7 cellular contexts compared by ENCODE assay signal in the genomic region with DNA sequence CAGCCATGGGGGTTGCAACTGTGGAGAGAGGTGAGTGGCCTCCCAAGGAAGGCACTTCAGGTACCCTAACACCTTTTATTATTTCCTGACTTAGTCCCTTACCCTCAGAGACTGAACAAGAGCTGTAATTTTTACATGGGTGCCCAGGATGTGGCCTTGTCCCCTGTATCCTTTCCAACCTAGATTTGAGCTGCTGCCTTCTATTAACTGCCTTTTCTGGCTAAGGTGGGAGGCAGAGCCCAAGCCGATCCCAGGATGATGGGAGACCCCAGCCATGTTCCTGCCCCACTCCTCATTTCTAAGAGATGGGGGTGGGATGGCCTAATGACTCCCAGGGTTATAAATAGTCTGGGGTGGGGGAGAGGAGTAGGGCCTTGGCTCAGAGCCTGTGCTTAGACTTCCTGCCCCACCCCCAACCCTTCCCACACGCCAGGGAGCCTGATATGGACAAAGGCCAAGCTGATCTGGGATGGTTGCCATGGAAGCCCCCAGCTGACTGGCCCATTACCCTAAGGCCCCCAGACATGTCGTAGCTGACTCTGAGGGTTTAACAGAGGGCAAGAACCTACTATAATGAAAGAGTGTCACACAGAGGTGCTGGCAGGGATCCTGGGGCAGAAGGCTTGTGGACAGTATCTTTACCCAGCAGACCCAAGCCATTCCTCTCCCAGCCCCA. TPM values are rescaled to one million over a fixed set of nuclear protein-coding genes. Genes with fewer than 3 reads are reported as not detected.
DNase-seq lines count a peak whose midpoint lies in the region; ATAC-seq and TF ChIP-seq lines count a peak whose summit lies in the region.
"Had no signal": no experiment of that assay in that cellular context is flagged by ENCODE, and none has a peak within 500 bp of the region (broad histone marks: within the 10 kb centered on the region; RNA-seq: fewer than 3 reads in every experiment).

No MANE protein-coding gene starts in this region.

- peak overlapping the region; percentile 85 for H2BK120ac ChIP-seq in mesenchymal stem cell (ENCODE audit: low read depth, low read length)

- intact Hi-C loops in ascending aorta (cut with DNase I) = loop anchor here (2.0 kb wide), 1 partner anchor 26 kb away; a partner anchor contains a TSS

- peak overlapping the region; percentile 8 for H4K8ac ChIP-seq in mesenchymal stem cell (ENCODE audit: low read length)

- H3K9me3 ChIP-seq in ascending aorta (no peaks in the 10 kb centered on the region), mesenchymal stem cell (ENCODE audit: control insufficient read depth, low read length) (no peaks in the 10 kb centered on the region)

- peak overlapping the region; percentile 37 to 56 for H3K4ac ChIP-seq in mesenchymal stem cell (ENCODE audit: low read depth in 1 of 2, low read length in 2 of 2)

- H3K14ac ChIP-seq in mesenchymal stem cell (ENCODE audit: low read length in 2 of 2) = peak overlapping the region in 1 of 2 experiments; percentile 3

- peak overlapping the region; percentile 59 to 85 for H2BK12ac ChIP-seq in mesenchymal stem cell (ENCODE audit: low read length in 2 of 2)

- DNase-seq in DMS 273 (lab: John Stamatoyannopoulos, UW; ENCODE audit: unreplicated experiment) = peak; percentile 71
- DNase-seq in ascending aorta (ENCODE audit: low spot score in 2 of 2) = no peak
- DNase-seq in mesenchymal stem cell = peak; percentile 54
- no peak for DNase-seq in activated CD4-positive, alpha-beta memory T cell treated with anti-CD3 and anti-CD28 coated beads, Interleukin-2, amount 10 ng/mL, durations not matched to agents 7 days and 5 days
- DNase-seq in germinal center (ENCODE audit: low spot score) = no peak
- DNase-seq: activated naive CD8-positive, alpha-beta T cell treated with anti-CD3 and anti-CD28 coated beads, Interleukin-2, amount 50 U/mL, for 24 hours had no signal

- peaks cover 11% of the 10 kb centered on the region for H3K4me1 Mint-ChIP-seq in activated CD4-positive, alpha-beta memory T cell treated with anti-CD3 and anti-CD28 coated beads, Interleukin-2, amount 10 ng/mL, durations not matched to agents 7 days and 5 days

- H3K18ac ChIP-seq in mesenchymal stem cell (ENCODE audit: low read depth in 1 of 2, low read length in 2 of 2) = peak overlapping the region; percentile 4 to 48

- H3K27me3 ChIP-seq in ascending aorta (no peaks in the 10 kb centered on the region), mesenchymal stem cell (ENCODE audit: control insufficient read depth in 1 of 2, insufficient read depth in 1 of 2, low read length in 2 of 2) (no peaks in the 10 kb centered on the region)

- no peaks in the 10 kb centered on the region for H3K9me3 Mint-ChIP-seq in activated CD4-positive, alpha-beta memory T cell treated with anti-CD3 and anti-CD28 coated beads, Interleukin-2, amount 10 ng/mL, durations not matched to agents 7 days and 5 days
- H3K9me3 Mint-ChIP-seq: activated naive CD8-positive, alpha-beta T cell treated with anti-CD3 and anti-CD28 coated beads, Interleukin-2, amount 50 U/mL, for 24 hours had no signal

- no peak overlapping the region for H2BK5ac ChIP-seq in mesenchymal stem cell (ENCODE audit: low read depth, low read length, poor library complexity, severe bottlenecking)

- H3K36me3 Mint-ChIP-seq in activated CD4-positive, alpha-beta memory T cell treated with anti-CD3 and anti-CD28 coated beads, Interleukin-2, amount 10 ng/mL, durations not matched to agents 7 days and 5 days (ENCODE audit: low read depth) = no peaks in the 10 kb centered on the region

- no peak overlapping the region for H3K27ac Mint-ChIP-seq in activated CD4-positive, alpha-beta memory T cell treated with anti-CD3 and anti-CD28 coated beads, Interleukin-2, amount 10 ng/mL, durations not matched to agents 7 days and 5 days
- H3K27ac Mint-ChIP-seq: activated naive CD8-positive, alpha-beta T cell treated with anti-CD3 and anti-CD28 coated beads, Interleukin-2, amount 50 U/mL, for 24 hours had no signal

- no peak overlapping the region for H2AFZ ChIP-seq in mesenchymal stem cell (ENCODE audit: low read depth, low read length)

- H3K4me1 ChIP-seq in ascending aorta (peaks cover 18 to 30% of the 10 kb centered on the region in 2 donors), mesenchymal stem cell (ENCODE audit: control insufficient read depth, insufficient read depth, low read depth, low read length) (peaks cover 30% of the 10 kb centered on the region)

- peak overlapping the region; percentile 94 for H3K9ac ChIP-seq in mesenchymal stem cell (ENCODE audit: low read length)

- ATAC-seq in HG02981 (IDR thresholded peaks at IDR 0.05; ENCODE audit: unreplicated experiment) = no peak
- ATAC-seq: activated naive CD8-positive, alpha-beta T cell treated with anti-CD3 and anti-CD28 coated beads, Interleukin-2, amount 50 U/mL, for 24 hours had no signal

- POLR2A ChIA-PET in activated CD4-positive, alpha-beta memory T cell treated with anti-CD3 and anti-CD28 coated beads, Interleukin-2, amount 10 ng/mL, durations not matched to agents 7 days and 5 days (lab: Charles Lee) = no interaction called here

- H4K91ac ChIP-seq in mesenchymal stem cell (ENCODE audit: low read length) = peak overlapping the region; percentile 63

- H3K4me3 Mint-ChIP-seq in activated CD4-positive, alpha-beta memory T cell treated with anti-CD3 and anti-CD28 coated beads, Interleukin-2, amount 10 ng/mL, durations not matched to agents 7 days and 5 days = no peak overlapping the region
- H3K4me3 Mint-ChIP-seq: activated naive CD8-positive, alpha-beta T cell treated with anti-CD3 and anti-CD28 coated beads, Interleukin-2, amount 50 U/mL, for 24 hours had no signal

- H2AK5ac ChIP-seq in mesenchymal stem cell (ENCODE audit: low read length, severe bottlenecking) = no peak overlapping the region

- 22% methylated on average over 1 of the region's 3 CpGs for WGBS in mesenchymal stem cell

- TF ChIP-seq CTCF in ascending aorta (IDR thresholded peaks at IDR 0.05) = no peak

- no peak overlapping the region for H3K4me2 ChIP-seq in mesenchymal stem cell (ENCODE audit: low read length, poor library complexity, severe bottlenecking)

- peak overlapping the region; percentile 9 for H2BK15ac ChIP-seq in mesenchymal stem cell (ENCODE audit: low read depth, poor library complexity, severe bottlenecking)

- CTCF ChIA-PET in activated CD4-positive, alpha-beta memory T cell treated with anti-CD3 and anti-CD28 coated beads, Interleukin-2, amount 10 ng/mL, durations not matched to agents 7 days and 5 days (lab: Charles Lee) = interaction anchor here (1.1 kb wide), 1 partner anchor 276 kb away, joined by 6 read pairs; no protein-coding TSS in a partner anchor

- peak overlapping the region; percentile 82 to 92 for H3K27ac ChIP-seq in ascending aorta
- H3K27ac ChIP-seq in mesenchymal stem cell (ENCODE audit: low read length, poor library complexity, severe bottlenecking) = no peak overlapping the region

- peaks cover 2% of the 10 kb centered on the region for H3K27me3 Mint-ChIP-seq in activated CD4-positive, alpha-beta memory T cell treated with anti-CD3 and anti-CD28 coated beads, Interleukin-2, amount 10 ng/mL, durations not matched to agents 7 days and 5 days
- H3K27me3 Mint-ChIP-seq: activated naive CD8-positive, alpha-beta T cell treated with anti-CD3 and anti-CD28 coated beads, Interleukin-2, amount 50 U/mL, for 24 hours had no signal

- H3K36me3 ChIP-seq in ascending aorta (peaks cover 12 to 13% of the 10 kb centered on the region in 2 donors), mesenchymal stem cell (ENCODE audit: control insufficient read depth in 1 of 2, insufficient read depth in 2 of 2, low read depth in 1 of 2, low read length in 2 of 2) (peaks cover 32 to 44% of the 10 kb centered on the region in 2 experiments)

- H3K23ac ChIP-seq in mesenchymal stem cell (ENCODE audit: low read length in 2 of 2) = no peak overlapping the region

- H3K4me3 ChIP-seq in ascending aorta (peak overlapping the region; percentile 70 to 75), mesenchymal stem cell (ENCODE audit: insufficient read depth in 1 of 2, low read depth in 1 of 2, low read length in 2 of 2) (peak overlapping the region in 1 of 2 experiments; percentile 92)

- peaks cover 19% of the 10 kb centered on the region for H3K79me1 ChIP-seq in mesenchymal stem cell (replicated peaks; ENCODE audit: low read length, poor library complexity, severe bottlenecking)

RNA-seq across cellular contexts. Expression of a gene that starts 1.9 kb away (rescaled TPM):
- 57.5 TPM for total RNA-seq in ascending aorta
- polyA plus RNA-seq in mesenchymal stem cell (2013, experiment 1 of 2) = 20.6 TPM
- 21.5 TPM for polyA plus RNA-seq in mesenchymal stem cell (2013, experiment 2 of 2)
- total RNA-seq in activated CD4-positive, alpha-beta memory T cell treated with anti-CD3 and anti-CD28 coated beads, Interleukin-2, amount 10 ng/mL, durations not matched to agents 7 days and 5 days = 1 to 10 TPM; 1.2 to 1.4 TPM

RNA-seq across cellular contexts. Expression of a gene that starts 7.1 kb away (rescaled TPM):
- total RNA-seq in ascending aorta = 31.6 TPM
- 16.8 TPM for polyA plus RNA-seq in mesenchymal stem cell (2013, experiment 1 of 2)
- 17.0 TPM for polyA plus RNA-seq in mesenchymal stem cell (2013, experiment 2 of 2)
- total RNA-seq in activated CD4-positive, alpha-beta memory T cell treated with anti-CD3 and anti-CD28 coated beads, Interleukin-2, amount 10 ng/mL, durations not matched to agents 7 days and 5 days = 10 to 100 TPM; 19.9 to 20.9 TPM

RNA-seq across cellular contexts. Expression of a gene that starts 40.4 kb away (rescaled TPM):
- total RNA-seq in ascending aorta = 1,772 TPM
- polyA plus RNA-seq in mesenchymal stem cell (2013, experiment 1 of 2) = 406 TPM
- polyA plus RNA-seq in mesenchymal stem cell (2013, experiment 2 of 2) = 386 TPM
- not detected for total RNA-seq in activated CD4-positive, alpha-beta memory T cell treated with anti-CD3 and anti-CD28 coated beads, Interleukin-2, amount 10 ng/mL, durations not matched to agents 7 days and 5 days

RNA-seq across cellular contexts. Expression of a gene that starts 52.6 kb away (rescaled TPM):
- 37.8 TPM for total RNA-seq in ascending aorta
- 14.9 TPM for polyA plus RNA-seq in mesenchymal stem cell (2013, experiment 1 of 2)
- polyA plus RNA-seq in mesenchymal stem cell (2013, experiment 2 of 2) = 14.3 TPM
- 10 to 100 TPM; 61.2 to 61.5 TPM for total RNA-seq in activated CD4-positive, alpha-beta memory T cell treated with anti-CD3 and anti-CD28 coated beads, Interleukin-2, amount 10 ng/mL, durations not matched to agents 7 days and 5 days

Comparison
In these comparisons a context has a peak if more than half of its experiments do, and no peak if none do; other contexts are left out.
1. DNase-seq: peak in DMS 273 (single experiment) and mesenchymal stem cell (single experiment); none in ascending aorta (0 of 2), activated CD4-positive, alpha-beta memory T cell treated with anti-CD3 and anti-CD28 coated beads, Interleukin-2, amount 10 ng/mL, durations not matched to agents 7 days and 5 days (single experiment) and germinal center (single experiment).
2. RNA of a gene that starts 1.9 kb away (total RNA-seq): 57.5 TPM in ascending aorta (single experiment); 1.2 to 1.4 TPM in activated CD4-positive, alpha-beta memory T cell treated with anti-CD3 and anti-CD28 coated beads, Interleukin-2, amount 10 ng/mL, durations not matched to agents 7 days and 5 days; every median in the first group is over 10 times any median in the second.
3. RNA of a gene that starts 40.4 kb away (total RNA-seq): 1,772 TPM in ascending aorta (single experiment); not detected in activated CD4-positive, alpha-beta memory T cell treated with anti-CD3 and anti-CD28 coated beads, Interleukin-2, amount 10 ng/mL, durations not matched to agents 7 days and 5 days; every median in the first group is over 1,000 times any median in the second.